20 cellular contexts compared by ENCODE assay signal in the genomic region with DNA sequence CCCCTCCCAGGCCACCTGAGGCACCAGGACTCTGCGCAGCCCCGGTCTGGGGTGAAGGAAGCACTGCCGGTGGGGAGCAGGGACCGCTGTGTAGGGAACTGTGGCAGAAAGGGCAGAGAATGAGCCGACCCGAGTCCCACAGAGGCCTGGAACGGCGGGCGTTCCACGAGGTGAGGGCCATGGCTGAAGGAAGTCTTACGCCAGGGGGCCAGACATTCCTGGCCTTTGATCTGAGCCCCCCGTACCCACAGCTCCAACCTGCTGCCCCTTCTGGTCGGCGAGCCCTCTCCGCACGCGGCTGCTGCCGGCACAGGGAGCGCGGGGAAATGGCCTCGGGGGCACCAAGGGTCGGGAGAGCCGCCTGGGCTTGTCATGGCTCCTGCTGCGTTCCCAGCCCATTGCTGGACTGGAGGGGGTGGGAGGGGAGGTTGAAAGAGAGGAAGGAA. TPM values are rescaled to one million over a fixed set of nuclear protein-coding genes. Genes with fewer than 3 reads are reported as not detected.
A peak's percentile ranks its signal among the peaks of the same experiment; 100 is the strongest.
DNase-seq lines count a peak whose midpoint lies in the region; ATAC-seq, FAIRE-seq and TF ChIP-seq lines count a peak whose summit lies in the region.
"Had no signal": no experiment of that assay in that cellular context is flagged by ENCODE, and none has a peak within 500 bp of the region (broad histone marks: within the 10 kb centered on the region; RNA-seq: fewer than 3 reads in every experiment).

No MANE protein-coding gene starts in this region.

- ATAC-seq in Right ventricle myocardium inferior (no peak), K562 (no peak), thoracic aorta (ENCODE audit: insufficient number of reproducible peaks, low FRiP score, low read depth) (no peak), GM18519 (IDR thresholded peaks at IDR 0.05; ENCODE audit: low FRiP score, unreplicated experiment) (no peak), GM18498 (IDR thresholded peaks at IDR 0.05; ENCODE audit: unreplicated experiment) (no peak), HG03280 (IDR thresholded peaks at IDR 0.05; ENCODE audit: unreplicated experiment) (no peak)

- peak overlapping the region; percentile 63 to 88 for H3K9ac ChIP-seq in K562 (ENCODE audit: insufficient read depth in 1 of 2, low read depth in 2 of 2, low read length in 2 of 2)
- H3K9ac ChIP-seq in mesendoderm (ENCODE audit: low read length) = peak overlapping the region; percentile 92

- no peaks in the 10 kb centered on the region for H3K36me3 ChIP-seq in cardiac muscle cell
- no peaks in the 10 kb centered on the region for H3K36me3 ChIP-seq in K562 (ENCODE audit: control insufficient read depth, insufficient read depth, low read length)
- H3K36me3 ChIP-seq in mesendoderm (ENCODE audit: control insufficient read depth, insufficient read depth, low read length) = no peaks in the 10 kb centered on the region
- H3K36me3 ChIP-seq in thoracic aorta = no peaks in the 10 kb centered on the region

- H4K5ac ChIP-seq in mesendoderm (ENCODE audit: low read length) = peak overlapping the region; percentile 68

- H3K27ac ChIP-seq in cardiac muscle cell = no peak overlapping the region
- H3K27ac ChIP-seq in K562 (ENCODE audit: extremely low read depth, low read depth, low read length) = peak overlapping the region; percentile 78
- H3K27ac ChIP-seq in mesendoderm (ENCODE audit: low read depth, low read length) = peak overlapping the region; percentile 96
- no peak overlapping the region for H3K27ac ChIP-seq in thoracic aorta
- H3K27ac ChIP-seq: HL-60, SK-N-MC had no signal

- in situ Hi-C loops in K562 (cut with MboI) = loop anchor here (25.0 kb wide), 1 partner anchor 1233 kb away; no protein-coding TSS in a partner anchor

- no peaks in the 10 kb centered on the region for H3K79me2 ChIP-seq in K562 (ENCODE audit: control insufficient read depth, insufficient read depth, low read length)
- peaks cover 37% of the 10 kb centered on the region for H3K79me2 ChIP-seq in mesendoderm (ENCODE audit: control insufficient read depth, insufficient read depth, low read length)

- DNase-seq in cardiac muscle cell (ENCODE audit: low read depth in 1 of 2, low spot score in 1 of 2) (no peak), Right ventricle myocardium inferior (ENCODE audit: missing footprints) (no peak), K562 (ENCODE audit: extremely low read depth in 1 of 4, low spot score in 3 of 4) (no peak), mesendoderm (peak; percentile 76), thoracic aorta (ENCODE audit: low spot score) (no peak)
- DNase-seq: activated gamma-delta T cell treated with Interleukin-2 at 50 U/mL for 16 hours; GOT3; kidney glomerular epithelial cell; NCI-H1694; NCI-H510A; stimulated activated naive CD4-positive, alpha-beta T cell treated with Interleukin-2 at 50 U/mL for 16 hours had no signal

- H2AFZ ChIP-seq in K562 (ENCODE audit: low read depth, low read length) = peak overlapping the region; percentile 96

- H3K4me3 ChIP-seq in cardiac muscle cell (peak overlapping the region; percentile 35), K562 (no peak overlapping the region), mesendoderm (ENCODE audit: low read length) (peak overlapping the region; percentile 4), thoracic aorta (peak overlapping the region; percentile 69)
- H3K4me3 ChIP-seq: SK-N-MC had no signal

- CTCF ChIA-PET in K562 (lab: Yijun Ruan, JAX; ENCODE audit: low intra/inter-chr PET ratio) = no interaction called here

- intact Hi-C loops in Right ventricle myocardium inferior (cut with DNase I) (no loop called here), K562 (cut with micrococcal nuclease) (no loop called here)

- H2BK15ac ChIP-seq in mesendoderm (replicated peaks; ENCODE audit: low read depth) = no peak overlapping the region

- H3K4me2 ChIP-seq in K562 (ENCODE audit: insufficient read depth, low read length) (peak overlapping the region; percentile 78), mesendoderm (ENCODE audit: low read length) (peak overlapping the region; percentile 72)

- POLR2A ChIA-PET in K562 (lab: Yijun Ruan, JAX) = interaction anchor here (0.7 to 1.1 kb wide), 3 partner anchors 11 to 37 kb away, joined by 3 read pairs; no protein-coding TSS in a partner anchor

- TF ChIP-seq RAD21 in K562 (CRISPR knock-in tag; conservative IDR thresholded peaks at IDR 0.05 in 1 of 2, IDR thresholded peaks at IDR 0.05 in 1 of 2) = no peak

- H3K4me1 ChIP-seq in cardiac muscle cell (ENCODE audit: low read depth) (peaks cover 6% of the 10 kb centered on the region), K562 (replicated peaks in 1 of 2; ENCODE audit: control insufficient read depth in 2 of 2, insufficient read depth in 2 of 2, low read length in 2 of 2) (peaks cover 21 to 63% of the 10 kb centered on the region in 2 experiments; a peak in 4 of 5 replicates), mesendoderm (ENCODE audit: control insufficient read depth, low read depth, low read length) (peaks cover 22% of the 10 kb centered on the region), thoracic aorta (ENCODE audit: control insufficient read depth in 1 of 2, low read depth in 2 of 2) (peaks cover 14 to 21% of the 10 kb centered on the region in 2 donors)

- H3K9me3 ChIP-seq in cardiac muscle cell (ENCODE audit: low read depth) (no peaks in the 10 kb centered on the region), K562 (replicated peaks; ENCODE audit: control insufficient read depth, insufficient read depth, low read depth, low read length) (no peaks in the 10 kb centered on the region), thoracic aorta (no peaks in the 10 kb centered on the region)

- peak overlapping the region; percentile 93 for H3K4ac ChIP-seq in mesendoderm (ENCODE audit: low read depth, low read length)

- peak overlapping the region; percentile 97 for H3K23ac ChIP-seq in mesendoderm (ENCODE audit: low read length)

- H3K79me1 ChIP-seq in mesendoderm (ENCODE audit: low read length) = peaks cover 5% of the 10 kb centered on the region

- no peaks in the 10 kb centered on the region for H3K9me1 ChIP-seq in K562 (ENCODE audit: control insufficient read depth, insufficient read depth, low read length)

- H2BK5ac ChIP-seq in mesendoderm (ENCODE audit: low read length) = peak overlapping the region; percentile 100

- FAIRE-seq in K562 (lab: Jason Lieb, UNC) = no peak
- FAIRE-seq: D721Med, endothelial cell of umbilical vein, frontal cortex had no signal

- H3K27me3 ChIP-seq in cardiac muscle cell (peaks cover 67% of the 10 kb centered on the region), K562 (ENCODE audit: control insufficient read depth in 2 of 2, insufficient read depth in 2 of 2, low read length in 2 of 2) (no peaks in the 10 kb centered on the region), mesendoderm (ENCODE audit: insufficient read depth, low read length, poor library complexity) (no peaks in the 10 kb centered on the region), thoracic aorta (replicated peaks; ENCODE audit: insufficient read depth) (peaks cover 5% of the 10 kb centered on the region)

- TF ChIP-seq POLR2A in K562 (conservative IDR thresholded peaks at IDR 0.05) = no peak

- TF ChIP-seq CTCF in cardiac muscle cell (IDR thresholded peaks at IDR 0.05; ENCODE audit: low read depth, low read length) (no peak), K562 (IDR thresholded peaks at IDR 0.05 in 2 of 3, conservative IDR thresholded peaks at IDR 0.05 in 1 of 3; ENCODE audit: insufficient read depth in 2 of 3, low read depth in 1 of 3, low read length in 3 of 3) (no peak), thoracic aorta (IDR thresholded peaks at IDR 0.05) (no peak)

- no peak for TF ChIP-seq EP300 in K562 (IDR thresholded peaks at IDR 0.05; ENCODE audit: low read length)

- 72% methylated on average over 23 of the region's 24 CpGs for WGBS in K562 (ENCODE audit: insufficient coverage, low coverage, missing lambda C conversion rate)
- WGBS in mesendoderm (ENCODE audit: extremely low coverage, insufficient coverage, low lambda C conversion rate) = no CpG with 5 or more reads among the region's 24 CpGs

- H4K20me1 ChIP-seq in K562 (replicated peaks; ENCODE audit: control insufficient read depth, insufficient read depth, low read length) = no peaks in the 10 kb centered on the region; the same call in 1 of the 2 replicates

- H3K18ac ChIP-seq in mesendoderm (ENCODE audit: low read length) = peak overlapping the region; percentile 71

- peak overlapping the region; percentile 92 for H2BK120ac ChIP-seq in mesendoderm (ENCODE audit: low read depth, low read length)

- peak overlapping the region; percentile 93 for H3K56ac ChIP-seq in mesendoderm (ENCODE audit: low read length)

- peak overlapping the region; percentile 0 for H4K8ac ChIP-seq in mesendoderm (ENCODE audit: low read depth, low read length)

- BruUV-seq in K562 (replicated peaks; lab: Mats Ljungman, UMichigan) = no TSS peak

- peak overlapping the region; percentile 89 for H2AK5ac ChIP-seq in mesendoderm (ENCODE audit: low read length)

RNA-seq across cellular contexts. Expression of gene WNT3, which starts 1.4 kb away (rescaled TPM):
- total RNA-seq in cardiac muscle cell = 5.1 and 7.3 TPM in 2 replicates
- 5.8 and 7.3 TPM in 2 replicates for polyA plus RNA-seq in cardiac muscle cell
- total RNA-seq in Right ventricle myocardium inferior = 1.0 TPM
- total RNA-seq in K562 (2011; cell fraction: chromatin; rRNA removed; ENCODE audit: low replicate concordance) = 8.1 and 10.9 TPM in 2 replicates
- total RNA-seq in K562 (2011; cell fraction: nucleolus; rRNA removed) = 6.1 and 6.8 TPM in 2 replicates
- 7.8 and 8.3 TPM in 2 replicates for total RNA-seq in K562 (2011; cell fraction: nucleoplasm; rRNA removed)
- 1.5 and 2.9 TPM in 2 replicates for total RNA-seq in K562 (2014; rRNA removed)
- total RNA-seq in K562 (2014; rRNA removed; fragmentation: Illumina TruSeq; extraction: Trizol) = 2.2 and 2.4 TPM in 2 replicates
- 2.6 and 2.8 TPM in 2 replicates for total RNA-seq in K562 (2015; rRNA removed; fragmentation: Illumina TruSeq; extraction: Trizol)
- 2.7 and 3.5 TPM in 2 replicates for total RNA-seq in K562 (2021)
- 5.9 and 6.1 TPM in 2 replicates for polyA plus RNA-seq in K562 (2011; rRNA removed)
- 3.4 and 3.9 TPM in 2 replicates for polyA plus RNA-seq in K562 (2011; cell fraction: cytosol; rRNA removed)
- polyA plus RNA-seq in K562 (2011; cell fraction: nucleus; rRNA removed) = 18.0 and 19.7 TPM in 2 replicates
- polyA plus RNA-seq in K562 (2012) = 2.5 and 2.8 TPM in 2 replicates
- 3.2 and 3.6 TPM in 2 replicates for polyA plus RNA-seq in K562 (2014; fragmentation: Illumina TruSeq; extraction: Trizol)
- 1 to 10 TPM; 2.1 to 3.5 TPM for polyA plus RNA-seq in K562 (2014; fragmentation: Nextera tagmentation; extraction: Ambion mirVana)
- polyA plus RNA-seq in K562 (2014; rRNA removed) = 2.5 and 3.3 TPM in 2 replicates
- 2.9 and 3.6 TPM in 2 replicates for polyA minus RNA-seq in K562 (2011; rRNA and poly(A)+ RNA removed)
- polyA minus RNA-seq in K562 (2011; cell fraction: cytosol; rRNA and poly(A)+ RNA removed) = 2.0 and 2.4 TPM in 2 replicates
- 2.6 and 2.7 TPM in 2 replicates for polyA minus RNA-seq in K562 (2011; cell fraction: nucleus; rRNA and poly(A)+ RNA removed)
- 50.0 TPM for polyA plus RNA-seq in mesendoderm (2013, experiment 1 of 2)
- polyA plus RNA-seq in mesendoderm (2013, experiment 2 of 2) = 49.3 TPM
- total RNA-seq in thoracic aorta = under 1 TPM; 0.27 to 0.35 TPM

RNA-seq across cellular contexts. Expression of gene WNT9B, which starts 31.5 kb away (rescaled TPM):
- not detected in 2 replicates for total RNA-seq in cardiac muscle cell
- polyA plus RNA-seq in cardiac muscle cell = 0.33 TPM in 1 of 2 replicates, not detected in the other
- not detected for total RNA-seq in Right ventricle myocardium inferior
- total RNA-seq in K562 (2011; cell fraction: chromatin; rRNA removed; ENCODE audit: low replicate concordance) = not detected in 2 replicates
- not detected in 2 replicates for total RNA-seq in K562 (2011; cell fraction: nucleolus; rRNA removed)
- total RNA-seq in K562 (2011; cell fraction: nucleoplasm; rRNA removed) = not detected in 2 replicates
- not detected in 2 replicates for total RNA-seq in K562 (2014; rRNA removed)
- total RNA-seq in K562 (2014; rRNA removed; fragmentation: Illumina TruSeq; extraction: Trizol) = not detected in 2 replicates
- not detected in 2 replicates for total RNA-seq in K562 (2015; rRNA removed; fragmentation: Illumina TruSeq; extraction: Trizol)
- not detected in 2 replicates for total RNA-seq in K562 (2021)
- polyA plus RNA-seq in K562 (2011; rRNA removed) = not detected in 2 replicates
- not detected in 2 replicates for polyA plus RNA-seq in K562 (2011; cell fraction: cytosol; rRNA removed)
- polyA plus RNA-seq in K562 (2011; cell fraction: nucleus; rRNA removed) = not detected in 2 replicates
- polyA plus RNA-seq in K562 (2012) = not detected in 2 replicates
- not detected in 2 replicates for polyA plus RNA-seq in K562 (2014; fragmentation: Illumina TruSeq; extraction: Trizol)
- not detected for polyA plus RNA-seq in K562 (2014; fragmentation: Nextera tagmentation; extraction: Ambion mirVana)
- polyA plus RNA-seq in K562 (2014; rRNA removed) = not detected in 2 replicates
- polyA minus RNA-seq in K562 (2011; rRNA and poly(A)+ RNA removed) = not detected in 2 replicates
- polyA minus RNA-seq in K562 (2011; cell fraction: cytosol; rRNA and poly(A)+ RNA removed) = not detected in 2 replicates
- not detected in 2 replicates for polyA minus RNA-seq in K562 (2011; cell fraction: nucleus; rRNA and poly(A)+ RNA removed)
- polyA plus RNA-seq in mesendoderm (2013, experiment 1 of 2) = 0.74 TPM
- 0.70 TPM for polyA plus RNA-seq in mesendoderm (2013, experiment 2 of 2)
- 1 to 10 TPM in 1 of 2 donors, not detected in 1; 2.2 TPM for total RNA-seq in thoracic aorta
- total RNA-seq: endothelial cell of umbilical vein, frontal cortex, LHCN-M2 had no signal
- polyA plus RNA-seq: endothelial cell of umbilical vein had no signal

Comparison
In these comparisons a context has a peak if more than half of its experiments do, and no peak if none do; other contexts are left out.
1. H3K27ac ChIP-seq: peak in K562 (single experiment) and mesendoderm (single experiment); none in cardiac muscle cell (single experiment) and thoracic aorta (0 of 2).